ENCODE assay signal across 17 cellular contexts in the genomic region with DNA sequence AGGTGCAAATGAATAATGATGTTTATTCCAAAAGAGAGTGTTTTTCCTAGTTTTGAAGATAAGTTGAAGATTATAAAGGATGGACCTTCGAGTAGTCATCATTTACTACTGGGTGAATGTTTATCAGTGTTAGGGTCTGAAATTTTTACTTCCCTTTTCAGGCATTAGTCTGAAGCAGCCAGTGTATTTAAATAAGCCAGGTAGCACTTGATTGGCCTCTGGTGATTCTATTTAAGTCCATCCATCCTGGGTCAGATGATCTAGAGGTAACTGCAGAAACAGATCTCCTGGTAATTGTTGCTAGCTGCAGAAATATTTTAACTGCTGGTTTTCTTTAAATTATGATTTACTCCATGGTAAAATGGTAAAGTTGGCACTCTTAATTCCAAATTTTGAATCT. TPM values are rescaled to one million over a fixed set of nuclear protein-coding genes. Genes with fewer than 3 reads are reported as not detected.
DNase-seq lines count a peak whose midpoint lies in the region; ATAC-seq and TF ChIP-seq lines count a peak whose summit lies in the region.
"Had no signal": no experiment of that assay in that cellular context is flagged by ENCODE, and none has a peak within 500 bp of the region (broad histone marks: within the 10 kb centered on the region; RNA-seq: fewer than 3 reads in every experiment).

No MANE protein-coding gene starts in this region.

- no peaks in the 10 kb centered on the region for H3K79me1 ChIP-seq in IMR-90 (ENCODE audit: low read depth in 1 of 2, low read length in 2 of 2)

- no peak overlapping the region for H4K5ac ChIP-seq in IMR-90 (ENCODE audit: low read depth, low read length)

- no peak overlapping the region for H4K8ac ChIP-seq in IMR-90 (ENCODE audit: low read depth in 2 of 2, low read length in 2 of 2)

- H3K4ac ChIP-seq in IMR-90 (ENCODE audit: low read depth, low read length): no peak overlapping the region

- H3K36me3 ChIP-seq in IMR-90 (ENCODE audit: control insufficient read depth, insufficient read depth, low read length) (no peaks in the 10 kb centered on the region), Panc1 (ENCODE audit: control insufficient read depth, insufficient read depth, low read length) (no peaks in the 10 kb centered on the region), smooth muscle cell (ENCODE audit: low read depth) (no peaks in the 10 kb centered on the region)
- H3K36me3 ChIP-seq: HAP-1 had no signal

- intact Hi-C loops in IMR-90 (cut with micrococcal nuclease): no loop called here
- intact Hi-C loops in Panc1 (cut with micrococcal nuclease; ENCODE audit: unreplicated experiment): no loop called here

- H3F3A ChIP-seq in smooth muscle cell (ENCODE audit: low read depth): no peaks in the 10 kb centered on the region

- H3K27me3 Mint-ChIP-seq in memory B cell: no peaks in the 10 kb centered on the region
- H3K27me3 Mint-ChIP-seq: IgD-negative memory B cell had no signal

- dilution Hi-C loops in IMR-90 (cut with HindIII; ENCODE audit: low sequenced_read_pairs, unreplicated experiment): no loop called here

- H3K4me1 Mint-ChIP-seq in memory B cell: peaks cover 12% of the 10 kb centered on the region

- H3K27ac ChIP-seq in IMR-90 (ENCODE audit: insufficient read depth, low read length) (no peak overlapping the region), Panc1 (ENCODE audit: low read length) (peak overlapping the region; percentile 32; the same call in 1 of the 2 replicates), smooth muscle cell (ENCODE audit: low read depth) (no peak overlapping the region)
- H3K27ac ChIP-seq: C4-2B had no signal

- ATAC-seq in IMR-90 (ENCODE audit: low read depth): no peak
- ATAC-seq in Panc1: no peak
- ATAC-seq in memory B cell (ENCODE audit: low read depth): peak; percentile 80
- no peak for ATAC-seq in HG03045 (IDR thresholded peaks at IDR 0.05; ENCODE audit: unreplicated experiment)

- H3K9me3 Mint-ChIP-seq in memory B cell: no peaks in the 10 kb centered on the region
- H3K9me3 Mint-ChIP-seq: CD4-positive, alpha-beta T cell had no signal

- no peak overlapping the region for H4K91ac ChIP-seq in IMR-90 (ENCODE audit: insufficient read depth, low read depth, low read length)

- no peak for TF ChIP-seq POLR2A in IMR-90 (IDR thresholded peaks at IDR 0.05; ENCODE audit: low read depth, low read length)

- H3K9ac ChIP-seq in IMR-90 (ENCODE audit: low read depth, low read length): no peak overlapping the region
- no peak overlapping the region for H3K9ac ChIP-seq in smooth muscle cell (ENCODE audit: low read depth)
- H3K9ac ChIP-seq: GM23248 had no signal

- H3K27ac Mint-ChIP-seq in memory B cell: peak overlapping the region; percentile 14
- H3K27ac Mint-ChIP-seq: CD4-positive, alpha-beta T cell; IgD-negative memory B cell had no signal

- H2AK5ac ChIP-seq in IMR-90 (ENCODE audit: low read depth, low read length): no peak overlapping the region

- no peaks in the 10 kb centered on the region for H3K79me2 ChIP-seq in smooth muscle cell (ENCODE audit: low read depth)

- H3K9me3 ChIP-seq in IMR-90 (ENCODE audit: control insufficient read depth, insufficient read depth, low read length) (no peaks in the 10 kb centered on the region), Panc1 (ENCODE audit: control insufficient read depth, insufficient read depth, low read depth, low read length) (no peaks in the 10 kb centered on the region), smooth muscle cell (replicated peaks; ENCODE audit: low read depth) (no peaks in the 10 kb centered on the region)
- H3K9me3 ChIP-seq: HAP-1 had no signal

- no peak overlapping the region for H3K4me3 ChIP-seq in IMR-90 (ENCODE audit: insufficient read depth, low read depth, low read length)
- H3K4me3 ChIP-seq in Panc1 (ENCODE audit: low read depth in 2 of 2, low read length in 2 of 2): no peak overlapping the region
- H3K4me3 ChIP-seq in smooth muscle cell: no peak overlapping the region
- H3K4me3 ChIP-seq: GM23248, HAP-1 had no signal

- H2BK120ac ChIP-seq in IMR-90 (ENCODE audit: low read depth, low read length): peak overlapping the region; percentile 69

- POLR2A ChIA-PET in IMR-90 (lab: Charles Lee; ENCODE audit: unreplicated experiment): no interaction called here
- POLR2A ChIA-PET in Panc1 (lab: Charles Lee): interaction anchor here (0.5 to 0.6 kb wide), 2 partner anchors 26 to 33 kb away, joined by 3 to 7 read pairs; no protein-coding TSS in a partner anchor

- TF ChIP-seq RAD21 in IMR-90 (IDR thresholded peaks at IDR 0.05; ENCODE audit: low read length): no peak

- no peak overlapping the region for H2BK15ac ChIP-seq in IMR-90 (ENCODE audit: low read depth, low read length)

- no peaks in the 10 kb centered on the region for H4K20me1 ChIP-seq in IMR-90 (ENCODE audit: insufficient read depth, low read length)
- no peaks in the 10 kb centered on the region for H4K20me1 ChIP-seq in smooth muscle cell (ENCODE audit: low read depth)

- H3K56ac ChIP-seq in IMR-90 (ENCODE audit: extremely low read depth, insufficient read depth, low read length): no peak overlapping the region

- no peak overlapping the region for H3K18ac ChIP-seq in IMR-90 (ENCODE audit: low read depth, low read length)

- no peaks in the 10 kb centered on the region for H3K9me1 ChIP-seq in IMR-90 (ENCODE audit: insufficient read depth, low read length)

- H2BK5ac ChIP-seq in IMR-90 (ENCODE audit: low read depth, low read length, poor library complexity, severe bottlenecking): no peak overlapping the region

- no peak for TF ChIP-seq CTCF in IMR-90 (conservative IDR thresholded peaks at IDR 0.05; ENCODE audit: low read depth, low read length)
- no peak for TF ChIP-seq CTCF in Panc1 (IDR thresholded peaks at IDR 0.05)
- no peak for TF ChIP-seq CTCF in smooth muscle cell (IDR thresholded peaks at IDR 0.05; ENCODE audit: borderline replicate concordance, insufficient read depth, poor library complexity, severe bottlenecking)
- TF ChIP-seq CTCF in GM13976 (IDR thresholded peaks at IDR 0.05; ENCODE audit: borderline replicate concordance, control extremely low read depth, extremely low read depth, insufficient read depth, missing control alignments): no peak

- no peak overlapping the region for H2AFZ ChIP-seq in IMR-90 (replicated peaks; ENCODE audit: low read length, poor library complexity)
- peak overlapping the region; percentile 57 for H2AFZ ChIP-seq in smooth muscle cell (ENCODE audit: low read depth)

- CTCF ChIA-PET in IMR-90 (lab: Yijun Ruan, JAX): interaction anchor here (0.8 kb wide), 1 partner anchor 11 kb away, joined by 3 read pairs; no protein-coding TSS in a partner anchor
- CTCF ChIA-PET in Panc1 (lab: Charles Lee): no interaction called here

- no peak overlapping the region for H3K23ac ChIP-seq in IMR-90 (ENCODE audit: low read depth, low read length)

- in situ Hi-C loops in IMR-90 (cut with MboI; ENCODE audit: low sequenced_read_pairs) (no loop called here), Panc1 (cut with HindIII; ENCODE audit: low pct_unique_long_range_greater_than_20kb, low sequenced_read_pairs) (no loop called here), GM13976 (cut with MboI; ENCODE audit: low sequenced_read_pairs, unreplicated experiment) (no loop called here)

- BruUV-seq in IMR-90 (replicated peaks; lab: Mats Ljungman, UMichigan): no TSS peak
- BruUV-seq in Panc1 (replicated peaks; lab: Mats Ljungman, UMichigan): no TSS peak

- H3K36me3 Mint-ChIP-seq in memory B cell: no peaks in the 10 kb centered on the region
- H3K36me3 Mint-ChIP-seq: IgD-negative memory B cell had no signal

- H3K4me1 ChIP-seq in IMR-90 (ENCODE audit: control insufficient read depth, insufficient read depth, low read length) (peaks cover 9% of the 10 kb centered on the region), Panc1 (ENCODE audit: control insufficient read depth, insufficient read depth, low read length) (no peaks in the 10 kb centered on the region), smooth muscle cell (ENCODE audit: low read depth) (peaks cover 11% of the 10 kb centered on the region)
- H3K4me1 ChIP-seq: HAP-1 had no signal

- DNase-seq in IMR-90: no peak
- no peak for DNase-seq in Panc1 (ENCODE audit: low read depth, low spot score)
- no peak for DNase-seq in memory B cell (ENCODE audit: low spot score in 2 of 2)
- DNase-seq in smooth muscle cell (lab: John Stamatoyannopoulos, UW; ENCODE audit: unreplicated experiment): no peak
- DNase-seq in NCI-H128 (lab: John Stamatoyannopoulos, UW; ENCODE audit: unreplicated experiment): no peak
- no peak for DNase-seq in GM13976 (ENCODE audit: low spot score)
- DNase-seq in hypothalamus (lab: John Stamatoyannopoulos, UW): no peak
- DNase-seq: Caco-2; CD4-positive, alpha-beta T cell had no signal

- H3K4me2 ChIP-seq in IMR-90 (ENCODE audit: low read depth, low read length) (no peak overlapping the region), smooth muscle cell (no peak overlapping the region)

- no peak overlapping the region; the same call in 1 of the 2 replicates for H2BK20ac ChIP-seq in IMR-90 (ENCODE audit: low read depth, low read length)

- no peak overlapping the region for H3K4me3 Mint-ChIP-seq in memory B cell
- H3K4me3 Mint-ChIP-seq: CD4-positive, alpha-beta T cell had no signal

- no peaks in the 10 kb centered on the region for H3K27me3 ChIP-seq in IMR-90 (ENCODE audit: control insufficient read depth, insufficient read depth, low read length)
- H3K27me3 ChIP-seq in Panc1 (ENCODE audit: control insufficient read depth, insufficient read depth, low read length): no peaks in the 10 kb centered on the region
- no peaks in the 10 kb centered on the region for H3K27me3 ChIP-seq in smooth muscle cell (ENCODE audit: low read depth)

- H2AK9ac ChIP-seq in IMR-90 (replicated peaks; ENCODE audit: low read depth, low read length, poor library complexity): no peak overlapping the region

- no peak overlapping the region for H3K14ac ChIP-seq in IMR-90 (replicated peaks; ENCODE audit: low read depth, low read length)

- WGBS in IMR-90 (ENCODE audit: extremely low coverage in 2 of 2, insufficient read length in 1 of 2), 2 experiments: no CpG with 5 or more reads among the region's 1 CpG
- 74% methylated on average over 1 of the region's 1 CpG for WGBS in smooth muscle cell (ENCODE audit: low lambda C conversion rate)

TF ChIP-seq in IMR-90, 13 proteins besides CTCF, POLR2A, EP300 and RAD21 (continues in another document):
- TF ChIP-seq RCOR1 (IDR thresholded peaks at IDR 0.05; ENCODE audit: insufficient replicate concordance, low read length): no peak

RNA-seq across cellular contexts. Expression of a gene that starts 34.1 kb away (rescaled TPM):
- total RNA-seq in IMR-90 (2012; rRNA removed) (not detected in 2 replicates), Panc1 (2021; ENCODE audit: unreplicated experiment) (147 TPM), smooth muscle cell (10.6 and 25.0 TPM in 2 replicates)
- polyA plus RNA-seq in IMR-90 (2012; rRNA removed) (not detected in 2 replicates), smooth muscle cell (1.2 and 20.6 TPM in 2 replicates)
- not detected in 2 replicates for polyA plus RNA-seq in IMR-90 (2012; cell fraction: cytosol; rRNA removed)
- not detected in 2 replicates for polyA plus RNA-seq in IMR-90 (2012; cell fraction: nucleus; rRNA removed; ENCODE audit: low replicate concordance)
- polyA plus RNA-seq in Panc1 (2012; ENCODE audit: insufficient read length): 128 TPM
- total RNA-seq: A172; CD4-positive, alpha-beta T cell; GM23248; H4 had no signal
- polyA plus RNA-seq: BJ, GM23248, IgD-negative memory B cell had no signal

RNA-seq across cellular contexts. Expression of a gene that starts 42.9 kb away (rescaled TPM):
- total RNA-seq in IMR-90 (2012; rRNA removed) (not detected in 2 replicates), Panc1 (2021; ENCODE audit: unreplicated experiment) (not detected), smooth muscle cell (not detected in 2 replicates)
- polyA plus RNA-seq in IMR-90 (2012; rRNA removed) (not detected in 2 replicates), smooth muscle cell (not detected in 2 replicates)
- polyA plus RNA-seq in IMR-90 (2012; cell fraction: cytosol; rRNA removed): not detected in 2 replicates
- not detected in 2 replicates for polyA plus RNA-seq in IMR-90 (2012; cell fraction: nucleus; rRNA removed; ENCODE audit: low replicate concordance)
- not detected for polyA plus RNA-seq in Panc1 (2012; ENCODE audit: insufficient read length)
- total RNA-seq: A172; CD4-positive, alpha-beta T cell; GM23248; H4 had no signal
- polyA plus RNA-seq: BJ, GM23248, IgD-negative memory B cell had no signal
